ENCODE assay signal across 8 cellular contexts in the genomic region with DNA sequence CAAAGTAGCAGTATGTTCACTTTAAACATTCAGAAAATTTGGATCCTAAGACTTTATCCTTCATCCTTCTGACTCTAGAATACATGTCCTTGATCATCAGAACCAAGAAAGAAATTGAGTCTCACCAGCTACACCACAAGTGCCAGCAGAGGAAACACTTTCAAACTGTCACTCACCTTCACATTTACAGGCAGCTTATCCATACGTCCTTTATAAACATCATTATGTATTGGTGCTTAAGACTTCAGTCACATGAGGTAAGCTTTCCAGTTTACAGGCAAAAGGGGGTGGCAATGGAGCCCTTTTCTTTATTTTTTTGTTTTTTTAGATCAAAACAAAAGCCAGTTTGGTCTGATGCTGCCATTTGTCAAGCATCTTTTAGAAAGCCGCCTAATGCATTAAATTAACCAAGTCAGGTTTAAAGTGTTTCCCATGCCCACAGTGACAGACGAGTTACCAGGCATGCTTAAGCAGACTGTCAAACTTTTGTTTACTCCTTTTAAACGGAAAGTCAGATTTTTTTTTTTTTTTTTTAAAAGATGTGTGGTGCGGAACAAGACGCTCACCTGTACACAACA. TPM values are rescaled to one million over a fixed set of nuclear protein-coding genes. Genes with fewer than 3 reads are reported as not detected.
A peak's percentile ranks its signal among the peaks of the same experiment; 100 is the strongest.
DNase-seq lines count a peak whose midpoint lies in the region.

No MANE protein-coding gene starts in this region.

- POLR2A ChIA-PET in activated CD4-positive, alpha-beta memory T cell treated with anti-CD3 and anti-CD28 coated beads for 36 hours (lab: Charles Lee): interaction anchor here (0.6 to 2.9 kb wide), 6 partner anchors 51 to 183 kb away, joined by 3 to 7 read pairs (median 4); a partner anchor contains a TSS

- no peak for DNase-seq in activated CD4-positive, alpha-beta T cell treated with anti-CD3 and anti-CD28 coated beads, Interleukin-2, amount 10 ng/mL, durations not matched to agents 24 days and 14 days
- no peak for DNase-seq in activated CD4-positive, alpha-beta T cell treated with anti-CD3 and anti-CD28 coated beads, Interleukin-2, amount 50 U/mL, for 48 hours
- no peak for DNase-seq in activated CD4-positive, alpha-beta memory T cell treated with anti-CD3 and anti-CD28 coated beads for 36 hours
- DNase-seq in foreskin melanocyte (no peak), NCI-H187 treated with DMSO at 0.1 percent for 48 hours (lab: John Stamatoyannopoulos, UW) (no peak), 8988T (no peak)

- H3K36me3 Mint-ChIP-seq in activated CD4-positive, alpha-beta T cell treated with anti-CD3 and anti-CD28 coated beads, Interleukin-2, amount 10 ng/mL, durations not matched to agents 24 days and 14 days (ENCODE audit: low read depth): peaks cover 13% of the 10 kb centered on the region
- peaks cover 3% of the 10 kb centered on the region for H3K36me3 Mint-ChIP-seq in activated CD4-positive, alpha-beta memory T cell treated with anti-CD3 and anti-CD28 coated beads for 36 hours

- peaks cover 0 to 4% of the 10 kb centered on the region in 2 donors for H3K36me3 ChIP-seq in stomach smooth muscle (ENCODE audit: control insufficient read depth in 2 of 2, insufficient read depth in 2 of 2, low read length in 2 of 2)

- intact Hi-C loops in activated CD4-positive, alpha-beta T cell treated with anti-CD3 and anti-CD28 coated beads, Interleukin-2, amount 10 ng/mL, durations not matched to agents 24 days and 14 days (cut with micrococcal nuclease): loop anchor here (1.0 kb wide), 2 partner anchors 64 to 72 kb away; no protein-coding TSS in a partner anchor
- intact Hi-C loops in activated CD4-positive, alpha-beta memory T cell treated with anti-CD3 and anti-CD28 coated beads for 36 hours (cut with micrococcal nuclease): loop anchor here (1.0 to 5.0 kb wide), 2 partner anchors 168 to 247 kb away; a partner anchor contains a TSS

- peaks cover 17% of the 10 kb centered on the region for H3K4me1 ChIP-seq in stomach smooth muscle (ENCODE audit: control insufficient read depth, insufficient read depth, low read length)

- no peaks in the 10 kb centered on the region for H3K9me3 ChIP-seq in stomach smooth muscle (ENCODE audit: control insufficient read depth in 2 of 2, low read length in 2 of 2)

- H3K4me3 Mint-ChIP-seq in activated CD4-positive, alpha-beta T cell treated with anti-CD3 and anti-CD28 coated beads, Interleukin-2, amount 10 ng/mL, durations not matched to agents 24 days and 14 days: peak overlapping the region; percentile 82
- peak overlapping the region; percentile 66 for H3K4me3 Mint-ChIP-seq in activated CD4-positive, alpha-beta memory T cell treated with anti-CD3 and anti-CD28 coated beads for 36 hours

- peak overlapping the region; percentile 84 for H3K27ac Mint-ChIP-seq in activated CD4-positive, alpha-beta T cell treated with anti-CD3 and anti-CD28 coated beads, Interleukin-2, amount 10 ng/mL, durations not matched to agents 24 days and 14 days
- peak overlapping the region; percentile 72 for H3K27ac Mint-ChIP-seq in activated CD4-positive, alpha-beta memory T cell treated with anti-CD3 and anti-CD28 coated beads for 36 hours

- H3K9me3 Mint-ChIP-seq in activated CD4-positive, alpha-beta T cell treated with anti-CD3 and anti-CD28 coated beads, Interleukin-2, amount 10 ng/mL, durations not matched to agents 24 days and 14 days: no peaks in the 10 kb centered on the region
- H3K9me3 Mint-ChIP-seq in activated CD4-positive, alpha-beta memory T cell treated with anti-CD3 and anti-CD28 coated beads for 36 hours: no peaks in the 10 kb centered on the region

- no peaks in the 10 kb centered on the region for H3K27me3 ChIP-seq in stomach smooth muscle (ENCODE audit: control insufficient read depth in 1 of 2, insufficient read depth in 2 of 2, low read length in 2 of 2)

- peaks cover 24% of the 10 kb centered on the region for H3K4me1 Mint-ChIP-seq in activated CD4-positive, alpha-beta T cell treated with anti-CD3 and anti-CD28 coated beads, Interleukin-2, amount 10 ng/mL, durations not matched to agents 24 days and 14 days
- H3K4me1 Mint-ChIP-seq in activated CD4-positive, alpha-beta memory T cell treated with anti-CD3 and anti-CD28 coated beads for 36 hours (ENCODE audit: low read depth): peaks cover 35% of the 10 kb centered on the region

- CTCF ChIA-PET in activated CD4-positive, alpha-beta memory T cell treated with anti-CD3 and anti-CD28 coated beads for 36 hours (lab: Charles Lee): interaction anchor here (0.6 to 1.9 kb wide), 18 partner anchors 11 to 174 kb away, joined by 3 to 12 read pairs (median 4); a partner anchor contains a TSS

- H3K27ac ChIP-seq in stomach smooth muscle (ENCODE audit: low read length): peak overlapping the region; percentile 84

- peak overlapping the region; percentile 82 to 89 for H3K9ac ChIP-seq in stomach smooth muscle (ENCODE audit: low read length in 2 of 2)

- peaks cover 7% of the 10 kb centered on the region for H3K27me3 Mint-ChIP-seq in activated CD4-positive, alpha-beta T cell treated with anti-CD3 and anti-CD28 coated beads, Interleukin-2, amount 10 ng/mL, durations not matched to agents 24 days and 14 days
- no peaks in the 10 kb centered on the region for H3K27me3 Mint-ChIP-seq in activated CD4-positive, alpha-beta memory T cell treated with anti-CD3 and anti-CD28 coated beads for 36 hours

- H3K4me3 ChIP-seq in iPS-11a (ENCODE audit: low read depth, low read length) (peak overlapping the region; percentile 85), stomach smooth muscle (ENCODE audit: low read length in 2 of 2) (peak overlapping the region; percentile 84 to 85)

RNA-seq across cellular contexts. Expression of a gene that starts 1.0 kb away (rescaled TPM):
- 20.7 and 24.5 TPM in 2 replicates for total RNA-seq in activated CD4-positive, alpha-beta T cell treated with anti-CD3 and anti-CD28 coated beads, Interleukin-2, amount 10 ng/mL, durations not matched to agents 24 days and 14 days
- total RNA-seq in activated CD4-positive, alpha-beta memory T cell treated with anti-CD3 and anti-CD28 coated beads for 36 hours: 10 to 100 TPM; 16.0 to 18.3 TPM
